In the genomic region with DNA sequence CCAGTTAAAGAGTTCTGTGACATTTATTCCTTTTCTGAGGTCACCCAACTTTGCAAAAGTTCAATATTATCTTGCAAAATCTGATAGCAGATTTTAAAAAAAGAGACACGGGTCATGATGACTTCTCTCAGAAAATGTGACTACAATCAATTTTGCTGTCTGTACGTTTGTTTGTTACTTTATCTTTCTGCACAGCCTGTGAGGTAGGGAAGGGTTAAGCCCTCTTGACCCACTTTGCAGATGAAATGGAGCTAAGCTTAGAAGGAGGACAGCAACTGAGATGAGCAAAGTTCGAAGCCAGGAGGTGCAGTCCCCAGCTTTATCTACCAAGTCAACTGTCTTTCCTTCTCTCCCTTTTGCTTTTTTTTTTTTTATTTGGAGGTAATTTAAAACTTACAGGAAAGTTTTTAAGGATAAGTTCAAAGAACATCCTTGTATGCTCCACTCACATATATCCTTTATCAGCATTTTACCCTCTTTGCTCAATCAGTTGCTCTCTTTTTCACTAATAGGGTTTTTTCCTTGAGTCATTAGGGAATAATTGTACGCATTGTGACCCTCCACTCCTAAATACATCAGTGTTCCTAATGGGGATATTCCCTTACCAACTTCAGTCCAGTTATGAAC, we compare ENCODE assay signal across 1 cellular context.
TF ChIP-seq lines count a peak whose summit lies in the region.

No MANE protein-coding gene starts in this region.

TF ChIP-seq in K562, 482 proteins besides CTCF, POLR2A, EP300 and RAD21 (continued from another document and continues in another):
- TF ChIP-seq YY1 (IDR thresholded peaks at IDR 0.05; ENCODE audit: borderline replicate concordance in 1 of 3, control insufficient read depth in 1 of 3, extremely low read depth in 1 of 3, insufficient read depth in 3 of 3, insufficient read length in 1 of 3, insufficient replicate concordance in 2 of 3, low read depth in 1 of 3, low read length in 2 of 3) (no peak), NFIC (IDR thresholded peaks at IDR 0.05) (peak; percentile 44), STAT5A (IDR thresholded peaks at IDR 0.05; ENCODE audit: borderline replicate concordance, low read length) (peak; percentile 49; the same call in 1 of the 2 replicates), GATA2 (CRISPR knock-in tag; IDR thresholded peaks at IDR 0.05) (peak; percentile 39; the same call in 1 of the 2 replicates), POLR2AphosphoS5 (IDR thresholded peaks at IDR 0.05; ENCODE audit: control insufficient read depth, insufficient read depth, low read depth, low read length) (peak; percentile 66; the same call in 1 of the 2 replicates), CHD1 (IDR thresholded peaks at IDR 0.05; ENCODE audit: low read length) (no peak), KDM1A (IDR thresholded peaks at IDR 0.05) (peak; percentile 79 to 81), RNF2 (IDR thresholded peaks at IDR 0.05) (no peak), ZNF780A (CRISPR knock-in tag; IDR thresholded peaks at IDR 0.05) (no peak), HMG20B (CRISPR knock-in tag; IDR thresholded peaks at IDR 0.05) (no peak), ZFX (CRISPR knock-in tag; IDR thresholded peaks at IDR 0.05) (no peak), ADNP (tag; IDR thresholded peaks at IDR 0.05) (peak; percentile 75), IRF2 (CRISPR knock-in tag; IDR thresholded peaks at IDR 0.05) (no peak), SMARCA4 (IDR thresholded peaks at IDR 0.05) (peak; percentile 65), EHMT2 (IDR thresholded peaks at IDR 0.05) (0 out of 2 replicates have a peak, but pooled peaks have one; percentile 11), ZNF644 (tag; IDR thresholded peaks at IDR 0.05; ENCODE audit: low read depth) (no peak), MAFF (IDR thresholded peaks at IDR 0.05; ENCODE audit: low read length) (peak; percentile 15; the same call in 1 of the 2 replicates), ZNF316 (IDR thresholded peaks at IDR 0.05) (peak; percentile 76), HNRNPLL (IDR thresholded peaks at IDR 0.05; ENCODE audit: low read depth, low read length, poor library complexity, severe bottlenecking) (no peak), BCOR (IDR thresholded peaks at IDR 0.05) (peak; percentile 38; the same call in 1 of the 2 replicates), CBFA2T3 (IDR thresholded peaks at IDR 0.05) (peak; percentile 90), GATAD2A (IDR thresholded peaks at IDR 0.05) (0 out of 2 replicates have a peak, but pooled peaks have one; percentile 46), ATF7 (IDR thresholded peaks at IDR 0.05) (no peak), BHLHE40 (IDR thresholded peaks at IDR 0.05; ENCODE audit: low read length) (peak; percentile 43; the same call in 1 of the 2 replicates), PURB (CRISPR knock-in tag; IDR thresholded peaks at IDR 0.05; ENCODE audit: low read depth) (no peak), NFE2 (IDR thresholded peaks at IDR 0.05; ENCODE audit: low read depth) (peak; percentile 30; the same call in 1 of the 2 replicates), NFXL1 (CRISPR knock-in tag; IDR thresholded peaks at IDR 0.05) (no peak), MYBL2 (IDR thresholded peaks at IDR 0.05; ENCODE audit: low read depth) (no peak), MYBL2 (CRISPR knock-in tag; IDR thresholded peaks at IDR 0.05; ENCODE audit: borderline replicate concordance) (no peak), IFI16 (CRISPR knock-in tag; IDR thresholded peaks at IDR 0.05) (no peak), CBX8 (IDR thresholded peaks at IDR 0.05; ENCODE audit: borderline replicate concordance, extremely low read depth, low read depth, low read length, poor library complexity, severe bottlenecking) (no peak), ZNF79 (CRISPR knock-in tag; IDR thresholded peaks at IDR 0.05; ENCODE audit: low read depth) (no peak), DPF2 (IDR thresholded peaks at IDR 0.05) (peak; percentile 83), ZNF778 (CRISPR knock-in tag; IDR thresholded peaks at IDR 0.05) (no peak), EP400 (IDR thresholded peaks at IDR 0.05) (peak; percentile 28; the same call in 1 of the 2 replicates), MAZ (CRISPR knock-in tag; conservative IDR thresholded peaks at IDR 0.05 in 1 of 2, IDR thresholded peaks at IDR 0.05 in 1 of 2) (no peak)
- TF ChIP-seq, protein P1, sequence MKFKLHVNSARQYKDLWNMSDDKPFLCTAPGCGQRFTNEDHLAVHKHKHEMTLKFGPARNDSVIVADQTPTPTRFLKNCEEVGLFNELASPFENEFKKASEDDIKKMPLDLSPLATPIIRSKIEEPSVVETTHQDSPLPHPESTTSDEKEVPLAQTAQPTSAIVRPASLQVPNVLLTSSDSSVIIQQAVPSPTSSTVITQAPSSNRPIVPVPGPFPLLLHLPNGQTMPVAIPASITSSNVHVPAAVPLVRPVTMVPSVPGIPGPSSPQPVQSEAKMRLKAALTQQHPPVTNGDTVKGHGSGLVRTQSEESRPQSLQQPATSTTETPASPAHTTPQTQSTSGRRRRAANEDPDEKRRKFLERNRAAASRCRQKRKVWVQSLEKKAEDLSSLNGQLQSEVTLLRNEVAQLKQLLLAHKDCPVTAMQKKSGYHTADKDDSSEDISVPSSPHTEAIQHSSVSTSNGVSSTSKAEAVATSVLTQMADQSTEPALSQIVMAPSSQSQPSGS (CRISPR knock-in tag; IDR thresholded peaks at IDR 0.05), result no peak
- TF ChIP-seq, protein P2, sequence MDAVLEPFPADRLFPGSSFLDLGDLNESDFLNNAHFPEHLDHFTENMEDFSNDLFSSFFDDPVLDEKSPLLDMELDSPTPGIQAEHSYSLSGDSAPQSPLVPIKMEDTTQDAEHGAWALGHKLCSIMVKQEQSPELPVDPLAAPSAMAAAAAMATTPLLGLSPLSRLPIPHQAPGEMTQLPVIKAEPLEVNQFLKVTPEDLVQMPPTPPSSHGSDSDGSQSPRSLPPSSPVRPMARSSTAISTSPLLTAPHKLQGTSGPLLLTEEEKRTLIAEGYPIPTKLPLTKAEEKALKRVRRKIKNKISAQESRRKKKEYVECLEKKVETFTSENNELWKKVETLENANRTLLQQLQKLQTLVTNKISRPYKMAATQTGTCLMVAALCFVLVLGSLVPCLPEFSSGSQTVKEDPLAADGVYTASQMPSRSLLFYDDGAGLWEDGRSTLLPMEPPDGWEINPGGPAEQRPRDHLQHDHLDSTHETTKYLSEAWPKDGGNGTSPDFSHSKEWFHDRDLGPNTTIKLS (IDR thresholded peaks at IDR 0.05; ENCODE audit: borderline replicate concordance, low read depth), result no peak
- TF ChIP-seq, protein P3, sequence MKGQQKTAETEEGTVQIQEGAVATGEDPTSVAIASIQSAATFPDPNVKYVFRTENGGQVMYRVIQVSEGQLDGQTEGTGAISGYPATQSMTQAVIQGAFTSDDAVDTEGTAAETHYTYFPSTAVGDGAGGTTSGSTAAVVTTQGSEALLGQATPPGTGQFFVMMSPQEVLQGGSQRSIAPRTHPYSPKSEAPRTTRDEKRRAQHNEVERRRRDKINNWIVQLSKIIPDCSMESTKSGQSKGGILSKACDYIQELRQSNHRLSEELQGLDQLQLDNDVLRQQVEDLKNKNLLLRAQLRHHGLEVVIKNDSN (CRISPR knock-in tag; IDR thresholded peaks at IDR 0.05), result no peak
- TF ChIP-seq, protein P4, sequence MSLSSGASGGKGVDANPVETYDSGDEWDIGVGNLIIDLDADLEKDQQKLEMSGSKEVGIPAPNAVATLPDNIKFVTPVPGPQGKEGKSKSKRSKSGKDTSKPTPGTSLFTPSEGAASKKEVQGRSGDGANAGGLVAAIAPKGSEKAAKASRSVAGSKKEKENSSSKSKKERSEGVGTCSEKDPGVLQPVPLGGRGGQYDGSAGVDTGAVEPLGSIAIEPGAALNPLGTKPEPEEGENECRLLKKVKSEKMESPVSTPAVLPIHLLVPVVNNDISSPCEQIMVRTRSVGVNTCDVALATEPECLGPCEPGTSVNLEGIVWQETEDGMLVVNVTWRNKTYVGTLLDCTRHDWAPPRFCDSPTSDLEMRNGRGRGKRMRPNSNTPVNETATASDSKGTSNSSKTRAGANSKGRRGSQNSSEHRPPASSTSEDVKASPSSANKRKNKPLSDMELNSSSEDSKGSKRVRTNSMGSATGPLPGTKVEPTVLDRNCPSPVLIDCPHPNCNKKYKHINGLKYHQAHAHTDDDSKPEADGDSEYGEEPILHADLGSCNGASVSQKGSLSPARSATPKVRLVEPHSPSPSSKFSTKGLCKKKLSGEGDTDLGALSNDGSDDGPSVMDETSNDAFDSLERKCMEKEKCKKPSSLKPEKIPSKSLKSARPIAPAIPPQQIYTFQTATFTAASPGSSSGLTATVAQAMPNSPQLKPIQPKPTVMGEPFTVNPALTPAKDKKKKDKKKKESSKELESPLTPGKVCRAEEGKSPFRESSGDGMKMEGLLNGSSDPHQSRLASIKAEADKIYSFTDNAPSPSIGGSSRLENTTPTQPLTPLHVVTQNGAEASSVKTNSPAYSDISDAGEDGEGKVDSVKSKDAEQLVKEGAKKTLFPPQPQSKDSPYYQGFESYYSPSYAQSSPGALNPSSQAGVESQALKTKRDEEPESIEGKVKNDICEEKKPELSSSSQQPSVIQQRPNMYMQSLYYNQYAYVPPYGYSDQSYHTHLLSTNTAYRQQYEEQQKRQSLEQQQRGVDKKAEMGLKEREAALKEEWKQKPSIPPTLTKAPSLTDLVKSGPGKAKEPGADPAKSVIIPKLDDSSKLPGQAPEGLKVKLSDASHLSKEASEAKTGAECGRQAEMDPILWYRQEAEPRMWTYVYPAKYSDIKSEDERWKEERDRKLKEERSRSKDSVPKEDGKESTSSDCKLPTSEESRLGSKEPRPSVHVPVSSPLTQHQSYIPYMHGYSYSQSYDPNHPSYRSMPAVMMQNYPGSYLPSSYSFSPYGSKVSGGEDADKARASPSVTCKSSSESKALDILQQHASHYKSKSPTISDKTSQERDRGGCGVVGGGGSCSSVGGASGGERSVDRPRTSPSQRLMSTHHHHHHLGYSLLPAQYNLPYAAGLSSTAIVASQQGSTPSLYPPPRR (CRISPR knock-in tag; IDR thresholded peaks at IDR 0.05; ENCODE audit: borderline replicate concordance), result no peak
- TF ChIP-seq, protein P5, sequence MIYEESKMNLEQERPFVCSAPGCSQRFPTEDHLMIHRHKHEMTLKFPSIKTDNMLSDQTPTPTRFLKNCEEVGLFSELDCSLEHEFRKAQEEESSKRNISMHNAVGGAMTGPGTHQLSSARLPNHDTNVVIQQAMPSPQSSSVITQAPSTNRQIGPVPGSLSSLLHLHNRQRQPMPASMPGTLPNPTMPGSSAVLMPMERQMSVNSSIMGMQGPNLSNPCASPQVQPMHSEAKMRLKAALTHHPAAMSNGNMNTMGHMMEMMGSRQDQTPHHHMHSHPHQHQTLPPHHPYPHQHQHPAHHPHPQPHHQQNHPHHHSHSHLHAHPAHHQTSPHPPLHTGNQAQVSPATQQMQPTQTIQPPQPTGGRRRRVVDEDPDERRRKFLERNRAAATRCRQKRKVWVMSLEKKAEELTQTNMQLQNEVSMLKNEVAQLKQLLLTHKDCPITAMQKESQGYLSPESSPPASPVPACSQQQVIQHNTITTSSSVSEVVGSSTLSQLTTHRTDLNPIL (CRISPR knock-in tag; IDR thresholded peaks at IDR 0.05), result no peak
- TF ChIP-seq, protein P6, sequence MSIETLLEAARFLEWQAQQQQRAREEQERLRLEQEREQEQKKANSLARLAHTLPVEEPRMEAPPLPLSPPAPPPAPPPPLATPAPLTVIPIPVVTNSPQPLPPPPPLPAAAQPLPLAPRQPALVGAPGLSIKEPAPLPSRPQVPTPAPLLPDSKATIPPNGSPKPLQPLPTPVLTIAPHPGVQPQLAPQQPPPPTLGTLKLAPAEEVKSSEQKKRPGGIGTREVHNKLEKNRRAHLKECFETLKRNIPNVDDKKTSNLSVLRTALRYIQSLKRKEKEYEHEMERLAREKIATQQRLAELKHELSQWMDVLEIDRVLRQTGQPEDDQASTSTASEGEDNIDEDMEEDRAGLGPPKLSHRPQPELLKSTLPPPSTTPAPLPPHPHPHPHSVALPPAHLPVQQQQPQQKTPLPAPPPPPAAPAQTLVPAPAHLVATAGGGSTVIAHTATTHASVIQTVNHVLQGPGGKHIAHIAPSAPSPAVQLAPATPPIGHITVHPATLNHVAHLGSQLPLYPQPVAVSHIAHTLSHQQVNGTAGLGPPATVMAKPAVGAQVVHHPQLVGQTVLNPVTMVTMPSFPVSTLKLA (conservative IDR thresholded peaks at IDR 0.05), result peak in 1 of 2 experiments; percentile 26; a peak in 1 of 4 replicates
- TF ChIP-seq, protein P7, sequence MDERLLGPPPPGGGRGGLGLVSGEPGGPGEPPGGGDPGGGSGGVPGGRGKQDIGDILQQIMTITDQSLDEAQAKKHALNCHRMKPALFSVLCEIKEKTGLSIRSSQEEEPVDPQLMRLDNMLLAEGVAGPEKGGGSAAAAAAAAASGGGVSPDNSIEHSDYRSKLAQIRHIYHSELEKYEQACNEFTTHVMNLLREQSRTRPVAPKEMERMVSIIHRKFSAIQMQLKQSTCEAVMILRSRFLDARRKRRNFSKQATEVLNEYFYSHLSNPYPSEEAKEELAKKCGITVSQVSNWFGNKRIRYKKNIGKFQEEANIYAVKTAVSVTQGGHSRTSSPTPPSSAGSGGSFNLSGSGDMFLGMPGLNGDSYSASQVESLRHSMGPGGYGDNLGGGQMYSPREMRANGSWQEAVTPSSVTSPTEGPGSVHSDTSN (CRISPR knock-in tag; IDR thresholded peaks at IDR 0.05; ENCODE audit: low read depth), result no peak
- TF ChIP-seq, protein P7 (tag; conservative IDR thresholded peaks at IDR 0.05; ENCODE audit: low read depth), result no peak; the same call in 1 of the 2 replicates
